16 cellular contexts compared by ENCODE assay signal in the genomic region with DNA sequence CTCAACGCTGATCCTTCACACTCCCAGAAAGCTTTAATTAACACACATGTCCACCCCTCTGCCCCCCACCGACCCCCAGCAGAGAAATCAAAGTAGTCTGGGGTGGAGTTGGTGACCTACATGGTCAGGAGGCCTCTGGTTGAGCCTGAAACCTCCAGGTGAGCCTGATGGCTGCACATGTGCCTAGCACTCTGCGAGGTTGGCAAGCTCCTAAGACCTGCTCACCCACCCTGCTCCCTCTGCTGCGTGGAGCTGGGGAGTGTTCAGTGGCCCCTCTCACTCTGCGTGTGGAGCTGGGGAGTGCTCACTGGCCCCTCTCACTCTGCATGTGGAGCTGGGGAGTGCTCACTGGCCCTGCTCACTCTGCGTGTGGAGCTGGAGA. TPM values are rescaled to one million over a fixed set of nuclear protein-coding genes. Genes with fewer than 3 reads are reported as not detected.
"Had no signal": no experiment of that assay in that cellular context is flagged by ENCODE, and none has a peak within 500 bp of the region (broad histone marks: within the 10 kb centered on the region; RNA-seq: fewer than 3 reads in every experiment).

No MANE protein-coding gene starts in this region.

- H3K36me3 Mint-ChIP-seq: activated CD8-positive, alpha-beta memory T cell treated with anti-CD3 and anti-CD28 coated beads, Interleukin-2, amount 10 ng/mL, durations not matched to agents 7 days and 5 days; activated naive CD8-positive, alpha-beta T cell treated with anti-CD3 and anti-CD28 coated beads for 36 hours; naive B cell had no signal

- H3K27ac ChIP-seq: heart right ventricle, lower lobe of right lung, prostate gland had no signal

- H3K9me3 Mint-ChIP-seq: activated CD4-positive, alpha-beta memory T cell treated with anti-CD3 and anti-CD28 coated beads, Interleukin-2, amount 10 ng/mL, durations not matched to agents 7 days and 5 days; activated CD4-positive, alpha-beta T cell treated with anti-CD3 and anti-CD28 coated beads, Interleukin-2, amount 10 ng/mL, durations not matched to agents 24 days and 14 days; activated naive CD8-positive, alpha-beta T cell treated with anti-CD3 and anti-CD28 coated beads for 36 hours; dendritic cell treated with granulocyte-macrophage colony-stimulating factor and Interleukin-4, amounts not matched to agents 40 ng/mL and 50 ng/mL, for 4 days; naive B cell had no signal

- H3K4me3 Mint-ChIP-seq: activated CD4-positive, alpha-beta memory T cell treated with anti-CD3 and anti-CD28 coated beads, Interleukin-2, amount 10 ng/mL, durations not matched to agents 7 days and 5 days; activated CD4-positive, alpha-beta T cell treated with anti-CD3 and anti-CD28 coated beads, Interleukin-2, amount 10 ng/mL, durations not matched to agents 24 days and 14 days; activated CD8-positive, alpha-beta memory T cell treated with anti-CD3 and anti-CD28 coated beads, Interleukin-2, amount 10 ng/mL, durations not matched to agents 7 days and 5 days; activated naive CD8-positive, alpha-beta T cell treated with anti-CD3 and anti-CD28 coated beads for 36 hours; dendritic cell treated with granulocyte-macrophage colony-stimulating factor and Interleukin-4, amounts not matched to agents 40 ng/mL and 50 ng/mL, for 4 days had no signal

- H3K4me1 ChIP-seq: lower lobe of right lung, prostate gland had no signal

- H3K4me1 Mint-ChIP-seq: activated CD4-positive, alpha-beta memory T cell treated with anti-CD3 and anti-CD28 coated beads, Interleukin-2, amount 10 ng/mL, durations not matched to agents 7 days and 5 days; activated CD4-positive, alpha-beta T cell treated with anti-CD3 and anti-CD28 coated beads, Interleukin-2, amount 10 ng/mL, durations not matched to agents 24 days and 14 days; activated CD8-positive, alpha-beta memory T cell treated with anti-CD3 and anti-CD28 coated beads, Interleukin-2, amount 10 ng/mL, durations not matched to agents 7 days and 5 days; activated naive CD8-positive, alpha-beta T cell treated with anti-CD3 and anti-CD28 coated beads for 36 hours had no signal

- H3K36me3 ChIP-seq: heart right ventricle, lower lobe of right lung, ovary, prostate gland had no signal

- H3K9me3 ChIP-seq: heart right ventricle, lower lobe of right lung, ovary, prostate gland had no signal

- H3K27me3 ChIP-seq: ovary had no signal

- DNase-seq: heart right ventricle had no signal

- H3K4me3 ChIP-seq: heart right ventricle, lower lobe of right lung, ovary, prostate gland had no signal

- H3K27ac Mint-ChIP-seq: activated CD4-positive, alpha-beta memory T cell treated with anti-CD3 and anti-CD28 coated beads, Interleukin-2, amount 10 ng/mL, durations not matched to agents 7 days and 5 days; activated CD4-positive, alpha-beta T cell treated with anti-CD3 and anti-CD28 coated beads, Interleukin-2, amount 10 ng/mL, durations not matched to agents 24 days and 14 days; activated CD8-positive, alpha-beta memory T cell treated with anti-CD3 and anti-CD28 coated beads, Interleukin-2, amount 10 ng/mL, durations not matched to agents 7 days and 5 days; activated naive CD8-positive, alpha-beta T cell treated with anti-CD3 and anti-CD28 coated beads for 36 hours; dendritic cell treated with granulocyte-macrophage colony-stimulating factor and Interleukin-4, amounts not matched to agents 40 ng/mL and 50 ng/mL, for 4 days; naive B cell had no signal

RNA-seq across cellular contexts. Expression of a gene that starts 11.9 kb away (rescaled TPM):
- total RNA-seq: activated CD4-positive, alpha-beta memory T cell treated with anti-CD3 and anti-CD28 coated beads, Interleukin-2, amount 10 ng/mL, durations not matched to agents 7 days and 5 days; activated CD4-positive, alpha-beta T cell treated with anti-CD3 and anti-CD28 coated beads, Interleukin-2, amount 10 ng/mL, durations not matched to agents 24 days and 14 days; activated CD8-positive, alpha-beta memory T cell treated with anti-CD3 and anti-CD28 coated beads, Interleukin-2, amount 10 ng/mL, durations not matched to agents 7 days and 5 days; cerebellum; fibroblast of lung; prostate gland had no signal
- polyA plus RNA-seq: fibroblast of lung, heart right ventricle, ovary had no signal

RNA-seq across cellular contexts. Expression of a gene that starts 30.4 kb away (rescaled TPM):
- total RNA-seq: activated CD4-positive, alpha-beta memory T cell treated with anti-CD3 and anti-CD28 coated beads, Interleukin-2, amount 10 ng/mL, durations not matched to agents 7 days and 5 days; activated CD4-positive, alpha-beta T cell treated with anti-CD3 and anti-CD28 coated beads, Interleukin-2, amount 10 ng/mL, durations not matched to agents 24 days and 14 days; activated CD8-positive, alpha-beta memory T cell treated with anti-CD3 and anti-CD28 coated beads, Interleukin-2, amount 10 ng/mL, durations not matched to agents 7 days and 5 days; activated naive CD8-positive, alpha-beta T cell treated with anti-CD3 and anti-CD28 coated beads for 36 hours; fibroblast of lung; heart right ventricle; lower lobe of right lung; mesenteric fat pad; mucosa of gallbladder; subcutaneous adipose tissue; ureter had no signal
- polyA plus RNA-seq: fibroblast of lung, ovary had no signal
